Comparison of ENCODE assay signal across 17 cellular contexts in genomic region chr6:38174806-38175495, GRCh38.
"Had no signal": no experiment of that assay in that cellular context is flagged by ENCODE, and none has a peak within 500 bp of the region (broad histone marks: within the 10 kb centered on the region; RNA-seq: fewer than 3 reads in every experiment).

No MANE protein-coding gene starts in this region.

- H3K27me3 Mint-ChIP-seq: naive B cell had no signal

- DNase-seq: effector memory CD4-positive, alpha-beta T cell; erythroblast; foreskin keratinocyte; kidney glomerular epithelial cell; mesendoderm; naive B cell; small intestine; stimulated activated CD4-positive, alpha-beta T cell treated with anti-CD3 and anti-CD28 coated beads, Interleukin-12 subunit alpha, Interleukin-12 subunit beta, amount 100 ng/mL, for 4 hours; stimulated activated naive CD8-positive, alpha-beta T cell treated with anti-CD3 and anti-CD28 coated beads, Interleukin-15, Interleukin-2, amounts not matched to agents 100 U/mL and 50 U/mL, for 24 hours; testis; upper lobe of right lung had no signal

- H3K27me3 ChIP-seq: foreskin keratinocyte, neutrophil, testis, tibial nerve, upper lobe of right lung, vagina had no signal

- ATAC-seq: foreskin keratinocyte; right cardiac atrium; stimulated activated naive CD8-positive, alpha-beta T cell treated with anti-CD3 and anti-CD28 coated beads, Interleukin-15, Interleukin-2, amounts not matched to agents 100 U/mL and 50 U/mL, for 24 hours; upper lobe of right lung had no signal

- FAIRE-seq: endothelial cell of umbilical vein, small intestine had no signal

- H3K4me3 ChIP-seq: testis, tibial nerve, upper lobe of right lung, vagina had no signal

- H3K27ac Mint-ChIP-seq: nephron had no signal

- H3K4me1 ChIP-seq: foreskin keratinocyte, testis, upper lobe of right lung had no signal

- H3K4me3 Mint-ChIP-seq: naive B cell, nephron had no signal

- H3K27ac ChIP-seq: foreskin keratinocyte, neutrophil, testis, tibial nerve, upper lobe of right lung, vagina had no signal

- H3K36me3 ChIP-seq: vagina had no signal

- H3K9me3 ChIP-seq: neutrophil, testis, tibial nerve, upper lobe of right lung, vagina had no signal

- H3K9me3 Mint-ChIP-seq: naive B cell, nephron had no signal
